8 cellular contexts compared by ENCODE assay signal in the genomic region with DNA sequence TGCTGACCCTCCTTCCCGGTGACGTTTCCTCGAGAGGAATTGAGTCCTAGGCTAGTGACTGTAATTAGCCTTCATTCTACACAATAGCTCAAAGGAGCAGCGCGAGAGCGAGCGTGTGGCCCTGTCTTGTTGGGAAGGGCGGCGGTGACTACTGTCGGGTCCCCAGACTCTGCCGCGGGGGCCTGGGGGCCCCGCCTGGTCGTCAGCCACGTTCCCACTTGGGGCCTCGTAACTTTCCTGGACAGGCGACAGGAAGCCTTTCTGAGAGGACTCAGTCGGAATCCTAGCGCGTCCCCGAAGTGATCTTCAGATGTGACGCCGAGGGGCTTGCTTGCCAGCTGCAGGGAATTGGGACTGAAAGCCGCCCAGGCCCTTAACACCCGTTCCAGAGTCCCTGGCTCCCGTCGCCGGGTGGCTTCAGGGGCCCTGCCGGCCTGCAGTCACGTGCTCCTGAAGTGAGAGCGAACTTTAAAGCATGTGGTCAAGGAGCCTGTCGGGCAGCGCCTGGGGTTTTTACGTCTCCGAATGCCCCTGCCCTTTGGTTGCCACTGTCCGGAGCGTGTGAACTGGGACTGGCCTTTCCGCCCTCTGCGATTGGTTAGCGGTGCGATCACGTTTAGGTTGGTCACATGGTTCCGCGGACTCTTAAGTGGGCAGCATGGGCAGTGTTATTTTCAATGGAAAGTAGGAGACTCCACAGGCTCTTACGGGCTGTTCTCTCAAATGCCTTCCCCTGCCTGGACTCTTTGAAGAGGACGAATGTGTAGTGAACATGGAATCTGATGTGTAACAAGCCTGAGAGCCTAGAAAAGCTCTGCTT. TPM values are rescaled to one million over a fixed set of nuclear protein-coding genes. Genes with fewer than 3 reads are reported as not detected.
DNase-seq lines count a peak whose midpoint lies in the region; ATAC-seq, FAIRE-seq and TF ChIP-seq lines count a peak whose summit lies in the region.

No MANE protein-coding gene starts in this region.

- peaks cover 10 to 23% of the 10 kb centered on the region in 2 donors for H3K4me1 Mint-ChIP-seq in stimulated activated naive B cell treated with anti-CD40 and anti-IgM and Interleukin-4, amounts not matched to agents 10 μg/mL and 1 μg/mL and 100 μg/mL, for 72 hours

- in situ Hi-C loops in HepG2 (cut with HindIII; ENCODE audit: extremely low pct_ligation_motif_present, low pct_unique_long_range_greater_than_20kb) = no loop called here

- no peak for TF ChIP-seq POLR2A in HepG2 (IDR thresholded peaks at IDR 0.05; ENCODE audit: insufficient read depth in 1 of 2, low read depth in 2 of 2, low read length in 2 of 2)

- H3K4me1 ChIP-seq in RWPE2 (ENCODE audit: insufficient read depth, poor library complexity, severe bottlenecking) (peaks cover 5% of the 10 kb centered on the region), HepG2 (ENCODE audit: insufficient read depth, low read length) (peaks cover 24% of the 10 kb centered on the region)

- peak; percentile 15 for FAIRE-seq in HepG2 (lab: Jason Lieb, UNC)

- peaks cover 68 to 79% of the 10 kb centered on the region in 2 donors for H3K27me3 Mint-ChIP-seq in stimulated activated naive B cell treated with anti-CD40 and anti-IgM and Interleukin-4, amounts not matched to agents 10 μg/mL and 1 μg/mL and 100 μg/mL, for 72 hours

- H3K36me3 ChIP-seq in RWPE2 (ENCODE audit: low read depth) = no peaks in the 10 kb centered on the region
- H3K36me3 ChIP-seq in HepG2 (replicated peaks in 1 of 2; ENCODE audit: control insufficient read depth in 1 of 2, insufficient read depth in 2 of 2, low read length in 2 of 2) = no peaks in the 10 kb centered on the region

- no peak overlapping the region for H3K27ac Mint-ChIP-seq in stimulated activated naive B cell treated with anti-CD40 and anti-IgM and Interleukin-4, amounts not matched to agents 10 μg/mL and 1 μg/mL and 100 μg/mL, for 72 hours

- peak overlapping the region; percentile 86 for H3K4me2 ChIP-seq in HepG2 (ENCODE audit: low read depth, low read length)

- ATAC-seq in HG02678 (IDR thresholded peaks at IDR 0.05; ENCODE audit: unreplicated experiment) (peak; percentile 18), RWPE2 (ENCODE audit: low read depth) (peak; percentile 13; the same call in 2 of the 3 replicates), HepG2 (peak; percentile 35), GM21737 (IDR thresholded peaks at IDR 0.05; ENCODE audit: unreplicated experiment) (no peak)
- ATAC-seq in stimulated activated naive B cell treated with anti-CD40 and anti-IgM and Interleukin-4, amounts not matched to agents 10 μg/mL and 1 μg/mL and 100 μg/mL, for 72 hours (replicated peaks) = no peak

- DNase-seq in DMS53 (lab: John Stamatoyannopoulos, UW) (peak; percentile 66), RWPE2 (ENCODE audit: low spot score) (no peak), ecto neural progenitor cell (ENCODE audit: low spot score) (peak; percentile 77), HepG2 (ENCODE audit: low spot score) (peak; percentile 33), DMS 273 treated with DMSO at 0.1 percent for 48 hours (lab: John Stamatoyannopoulos, UW) (no peak)
- DNase-seq in stimulated activated naive B cell treated with anti-CD40 and anti-IgM and Interleukin-4, amounts not matched to agents 10 μg/mL and 1 μg/mL and 100 μg/mL, for 72 hours = no peak

- POLR2A ChIA-PET in HepG2 (lab: Yijun Ruan, JAX) = no interaction called here

- H3K9me3 Mint-ChIP-seq in stimulated activated naive B cell treated with anti-CD40 and anti-IgM and Interleukin-4, amounts not matched to agents 10 μg/mL and 1 μg/mL and 100 μg/mL, for 72 hours = peaks cover 0 to 2% of the 10 kb centered on the region in 2 donors

- H3K27ac ChIP-seq in RWPE2 (ENCODE audit: poor library complexity, severe bottlenecking) (no peak overlapping the region), HepG2 (ENCODE audit: extremely low read length, insufficient read depth, low read length) (no peak overlapping the region)

- TF ChIP-seq RAD21 in HepG2 (CRISPR knock-in tag; IDR thresholded peaks at IDR 0.05) = no peak

- no TSS peak for BruUV-seq in HepG2 (replicated peaks; lab: Mats Ljungman, UMichigan)

- H3K27me3 ChIP-seq in RWPE2 (ENCODE audit: insufficient read depth, poor library complexity, severe bottlenecking) = no peaks in the 10 kb centered on the region
- H3K27me3 ChIP-seq in HepG2 (ENCODE audit: control insufficient read depth in 1 of 2, insufficient read depth in 2 of 2, low read length in 2 of 2) = peaks cover 4 to 21% of the 10 kb centered on the region in 2 experiments; a peak in 4 of 5 replicates

- H2AFZ ChIP-seq in HepG2 (ENCODE audit: low read length) = no peak overlapping the region

- TF ChIP-seq CTCF in RWPE2 (IDR thresholded peaks at IDR 0.05; ENCODE audit: poor library complexity, severe bottlenecking) (no peak), HepG2 (CRISPR knock-in tag; IDR thresholded peaks at IDR 0.05) (no peak)

- H3K9ac ChIP-seq in HepG2 (ENCODE audit: insufficient read depth, low read depth, low read length) = peak overlapping the region; percentile 52; the same call in 1 of the 2 replicates

- CTCF ChIA-PET in HepG2 (lab: Yijun Ruan, JAX; ENCODE audit: low intra/inter-chr PET ratio, low total read pairs) = no interaction called here

- H3K9me3 ChIP-seq in RWPE2 (ENCODE audit: severe bottlenecking) (no peaks in the 10 kb centered on the region), HepG2 (ENCODE audit: low read length) (no peaks in the 10 kb centered on the region)

- H3K79me2 ChIP-seq in HepG2 (ENCODE audit: insufficient read depth, low read length) = no peaks in the 10 kb centered on the region

- TF ChIP-seq EP300 in HepG2 (IDR thresholded peaks at IDR 0.05; ENCODE audit: low read depth in 2 of 2, low read length in 2 of 2) (no peak), HepG2 (CRISPR knock-in tag; IDR thresholded peaks at IDR 0.05; ENCODE audit: borderline replicate concordance) (no peak)

- peak overlapping the region; percentile 53 to 84 for H3K4me3 Mint-ChIP-seq in stimulated activated naive B cell treated with anti-CD40 and anti-IgM and Interleukin-4, amounts not matched to agents 10 μg/mL and 1 μg/mL and 100 μg/mL, for 72 hours

- H3K4me3 ChIP-seq in RWPE2 (ENCODE audit: severe bottlenecking) (peak overlapping the region; percentile 67), HepG2 (replicated peaks in 1 of 3; ENCODE audit: insufficient read depth in 1 of 3, low read depth in 2 of 3, low read length in 3 of 3) (peak overlapping the region; percentile 49 to 74 (median 65))

- intact Hi-C loops in HepG2 (cut with micrococcal nuclease; ENCODE audit: unreplicated experiment) = loop anchor here (5.0 kb wide), 2 partner anchors 104 to 219 kb away; partner anchors contain the start of gene PUM3

- H3K36me3 Mint-ChIP-seq in stimulated activated naive B cell treated with anti-CD40 and anti-IgM and Interleukin-4, amounts not matched to agents 10 μg/mL and 1 μg/mL and 100 μg/mL, for 72 hours = peaks cover 1 to 2% of the 10 kb centered on the region in 2 donors

- H4K20me1 ChIP-seq in HepG2 (ENCODE audit: insufficient read depth, low read length) = no peaks in the 10 kb centered on the region

- 2% methylated on average over 12 of the region's 46 CpGs for WGBS in HepG2 (ENCODE audit: low lambda C conversion rate)

TF ChIP-seq in HepG2, 621 proteins besides CTCF, POLR2A, EP300 and RAD21 (continues in another document):
- 0 out of 2 replicates have a peak, but pooled peaks have one; percentile 26 for TF ChIP-seq YEATS4 (CRISPR knock-in tag; IDR thresholded peaks at IDR 0.05; ENCODE audit: borderline replicate concordance)
- no peak for TF ChIP-seq PCBP2 (optimal IDR thresholded peaks at IDR 0.05; ENCODE audit: low read depth, low read length, poor library complexity, severe bottlenecking)
- TF ChIP-seq ZNF598 (CRISPR knock-in tag; IDR thresholded peaks at IDR 0.05; ENCODE audit: borderline replicate concordance) = no peak
- no peak for TF ChIP-seq ZNF749 (CRISPR knock-in tag; IDR thresholded peaks at IDR 0.05; ENCODE audit: borderline replicate concordance)
- no peak for TF ChIP-seq CSRNP1 (CRISPR knock-in tag; IDR thresholded peaks at IDR 0.05)

RNA-seq across cellular contexts. Expression of gene VLDLR, which starts 1.7 kb away (rescaled TPM):
- 3.4 TPM in 2 replicates for total RNA-seq in HepG2 (2016; rRNA removed; fragmentation: Illumina TruSeq; extraction: Trizol)
- total RNA-seq in HepG2 (2016; cell fraction: cytosol; rRNA removed; fragmentation: Illumina TruSeq; extraction: Trizol; ENCODE audit: low read depth) = 0.20 and 0.35 TPM in 2 replicates
- total RNA-seq in HepG2 (2016; cell fraction: insoluble cytoplasmic fraction; rRNA removed; fragmentation: Illumina TruSeq; extraction: Trizol) = 2.9 and 3.7 TPM in 2 replicates
- 1.8 and 1.9 TPM in 2 replicates for total RNA-seq in HepG2 (2016; cell fraction: membrane; rRNA removed; fragmentation: Illumina TruSeq; extraction: Trizol)
- total RNA-seq in HepG2 (2016; cell fraction: nucleus; rRNA removed; fragmentation: Illumina TruSeq; extraction: Trizol) = 8.9 and 9.7 TPM in 2 replicates
- 10.5 and 10.6 TPM in 2 replicates for polyA plus RNA-seq in HepG2 (2011; rRNA removed)
- polyA plus RNA-seq in HepG2 (2011; cell fraction: cytosol; rRNA removed) = 5.3 and 8.4 TPM in 2 replicates
- 10.6 and 11.0 TPM in 2 replicates for polyA plus RNA-seq in HepG2 (2011; cell fraction: nucleus; rRNA removed)
- polyA plus RNA-seq in HepG2 (2012) = 4.7 and 13.5 TPM in 2 replicates
- 0.22 and 0.32 TPM in 2 replicates for polyA plus RNA-seq in HepG2 (2016; cell fraction: cytosol; fragmentation: Illumina TruSeq; extraction: Trizol; ENCODE audit: low read depth)
- polyA plus RNA-seq in HepG2 (2016; cell fraction: insoluble cytoplasmic fraction; fragmentation: Illumina TruSeq; extraction: Trizol; ENCODE audit: low read depth) = 2.9 and 3.0 TPM in 2 replicates
- polyA plus RNA-seq in HepG2 (2016; cell fraction: membrane; fragmentation: Illumina TruSeq; extraction: Trizol; ENCODE audit: low read depth) = 0.66 and 1.0 TPM in 2 replicates
- polyA plus RNA-seq in HepG2 (2016; cell fraction: nucleus; fragmentation: Illumina TruSeq; extraction: Trizol; ENCODE audit: insufficient read depth, low read depth) = 10.6 and 10.7 TPM in 2 replicates
- polyA minus RNA-seq in HepG2 (2011; rRNA and poly(A)+ RNA removed; ENCODE audit: low replicate concordance) = 2.5 and 13.3 TPM in 2 replicates
- 7.5 and 11.8 TPM in 2 replicates for polyA minus RNA-seq in HepG2 (2011; cell fraction: cytosol; rRNA and poly(A)+ RNA removed)
- 8.0 and 16.2 TPM in 2 replicates for polyA minus RNA-seq in HepG2 (2011; cell fraction: nucleus; rRNA and poly(A)+ RNA removed)

Comparison
In these comparisons a context has a peak if more than half of its experiments do, and no peak if none do; other contexts are left out.
1. DNase-seq: peak in DMS53 (single experiment), ecto neural progenitor cell (single experiment) and HepG2 (single experiment); none in RWPE2 (single experiment), stimulated activated naive B cell treated with anti-CD40 and anti-IgM and Interleukin-4, amounts not matched to agents 10 μg/mL and 1 μg/mL and 100 μg/mL, for 72 hours (single experiment) and DMS 273 treated with DMSO at 0.1 percent for 48 hours (single experiment).
2. ATAC-seq: peak in HG02678 (single experiment), RWPE2 (single experiment) and HepG2 (single experiment); none in stimulated activated naive B cell treated with anti-CD40 and anti-IgM and Interleukin-4, amounts not matched to agents 10 μg/mL and 1 μg/mL and 100 μg/mL, for 72 hours (0 of 2) and GM21737 (single experiment).